Comparison of ENCODE assay signal across 23 cellular contexts in genomic region chr2:221451836-221452774, GRCh38.
DNase-seq lines count a peak whose midpoint lies in the region; ATAC-seq and TF ChIP-seq lines count a peak whose summit lies in the region.
"Had no signal": no experiment of that assay in that cellular context is flagged by ENCODE, and none has a peak within 500 bp of the region (broad histone marks: within the 10 kb centered on the region; RNA-seq: fewer than 3 reads in every experiment).

No MANE protein-coding gene starts in this region.

- no peak overlapping the region for H2AFZ ChIP-seq in Karpas-422 (ENCODE audit: low read length)
- H2AFZ ChIP-seq: GM23338 had no signal

- H3K9me3 Mint-ChIP-seq in mesothelial cell of epicardium: no peaks in the 10 kb centered on the region
- H3K9me3 Mint-ChIP-seq in activated CD4-positive, alpha-beta memory T cell treated with anti-CD3 and anti-CD28 coated beads, Interleukin-2, amount 10 ng/mL, durations not matched to agents 7 days and 5 days: no peaks in the 10 kb centered on the region
- H3K9me3 Mint-ChIP-seq: CD4-positive, alpha-beta T cell; H9 had no signal

- H3K36me3 ChIP-seq in HEK293 (ENCODE audit: control insufficient read depth in 2 of 2, insufficient read depth in 1 of 2, low read length in 2 of 2): peaks cover 7 to 29% of the 10 kb centered on the region in 2 experiments; a peak in 2 of 3 replicates
- H3K36me3 ChIP-seq in Karpas-422 (ENCODE audit: insufficient read depth, low read length): no peaks in the 10 kb centered on the region
- H3K36me3 ChIP-seq: BLaER1 treated with 17β-estradiol and CSF1 and Interleukin-3, amounts not matched to agents 10 nM and 100 nM had no signal

- no peak overlapping the region for H3K27ac ChIP-seq in HEK293 (ENCODE audit: extremely low read depth, low read depth, low read length)
- no peak overlapping the region for H3K27ac ChIP-seq in Karpas-422 (ENCODE audit: low read length)
- H3K27ac ChIP-seq: BLaER1 treated with 17β-estradiol and CSF1 and Interleukin-3, amounts not matched to agents 10 nM and 100 nM; Peyer's patch had no signal

- H3K4me1 Mint-ChIP-seq in T-helper 17 cell (peaks cover 5% of the 10 kb centered on the region), mesothelial cell of epicardium (peaks cover 21% of the 10 kb centered on the region)
- no peaks in the 10 kb centered on the region for H3K4me1 Mint-ChIP-seq in activated CD4-positive, alpha-beta memory T cell treated with anti-CD3 and anti-CD28 coated beads, Interleukin-2, amount 10 ng/mL, durations not matched to agents 7 days and 5 days

- ATAC-seq in T-helper 17 cell: no peak
- ATAC-seq in HG03432 (IDR thresholded peaks at IDR 0.05; ENCODE audit: unreplicated experiment): no peak
- ATAC-seq: GM23338 had no signal

- CTCF ChIA-PET in HEK293 (lab: Yijun Ruan, JAX): no interaction called here
- CTCF ChIA-PET in activated CD4-positive, alpha-beta memory T cell treated with anti-CD3 and anti-CD28 coated beads, Interleukin-2, amount 10 ng/mL, durations not matched to agents 7 days and 5 days (lab: Charles Lee): no interaction called here

- TF ChIP-seq CTCF in HEK293 (tag by site-specific recombination; IDR thresholded peaks at IDR 0.05) (no peak), mesothelial cell of epicardium (IDR thresholded peaks at IDR 0.05; ENCODE audit: unreplicated experiment) (no peak)

- H4K20me1 ChIP-seq in Karpas-422 (ENCODE audit: insufficient read depth, low read depth, low read length): no peaks in the 10 kb centered on the region
- H4K20me1 ChIP-seq: BLaER1 treated with 17β-estradiol and CSF1 and Interleukin-3, amounts not matched to agents 10 nM and 100 nM had no signal

- no peaks in the 10 kb centered on the region for H3K27me3 Mint-ChIP-seq in T-helper 17 cell
- peaks cover 2% of the 10 kb centered on the region for H3K27me3 Mint-ChIP-seq in mesothelial cell of epicardium (ENCODE audit: low read depth)
- no peaks in the 10 kb centered on the region for H3K27me3 Mint-ChIP-seq in activated CD4-positive, alpha-beta memory T cell treated with anti-CD3 and anti-CD28 coated beads, Interleukin-2, amount 10 ng/mL, durations not matched to agents 7 days and 5 days
- H3K27me3 Mint-ChIP-seq: CD4-positive, alpha-beta T cell had no signal

- no peak overlapping the region for H3K4me2 ChIP-seq in Karpas-422 (ENCODE audit: low read depth, low read length, poor library complexity, severe bottlenecking)
- H3K4me2 ChIP-seq: GM23338 had no signal

- H3K27ac Mint-ChIP-seq in T-helper 17 cell: no peak overlapping the region
- peak overlapping the region; percentile 12 for H3K27ac Mint-ChIP-seq in mesothelial cell of epicardium
- no peak overlapping the region for H3K27ac Mint-ChIP-seq in activated CD4-positive, alpha-beta memory T cell treated with anti-CD3 and anti-CD28 coated beads, Interleukin-2, amount 10 ng/mL, durations not matched to agents 7 days and 5 days
- H3K27ac Mint-ChIP-seq: CD4-positive, alpha-beta T cell; GM23338 had no signal

- DNase-seq in Karpas-422: peak; percentile 41
- no peak for DNase-seq in T-helper 17 cell
- DNase-seq in mesothelial cell of epicardium (ENCODE audit: low spot score in 2 of 2, unreplicated experiment in 2 of 2): no peak
- no peak for DNase-seq in activated CD4-positive, alpha-beta memory T cell treated with anti-CD3 and anti-CD28 coated beads, Interleukin-2, amount 10 ng/mL, durations not matched to agents 7 days and 5 days
- no peak for DNase-seq in NCI-H187 treated with DMSO at 0.1 percent for 48 hours (lab: John Stamatoyannopoulos, UW)
- DNase-seq in HUDEP-2 (lab: John Stamatoyannopoulos, UW; ENCODE audit: unreplicated experiment in 76 of 76): no peak
- DNase-seq: CD4-positive, alpha-beta T cell; DMS53; H9; MV-4-11; NCI-H1105; NCI-H146; NCI-H2029; NCI-H446; NCI-H524 treated with DMSO at 0.1 percent for 48 hours; NCI-H774; Peyer's patch; SHP77 treated with DMSO at 0.1 percent for 48 hours; T-helper 1 cell had no signal

- POLR2A ChIA-PET in HEK293 (lab: Yijun Ruan, JAX): no interaction called here
- POLR2A ChIA-PET in activated CD4-positive, alpha-beta memory T cell treated with anti-CD3 and anti-CD28 coated beads, Interleukin-2, amount 10 ng/mL, durations not matched to agents 7 days and 5 days (lab: Charles Lee): no interaction called here

- no peaks in the 10 kb centered on the region for H3K9me2 ChIP-seq in Karpas-422 (replicated peaks; ENCODE audit: insufficient read depth, low read length)

- H3K4me3 Mint-ChIP-seq in T-helper 17 cell (peak overlapping the region; percentile 47), mesothelial cell of epicardium (no peak overlapping the region)
- H3K4me3 Mint-ChIP-seq in activated CD4-positive, alpha-beta memory T cell treated with anti-CD3 and anti-CD28 coated beads, Interleukin-2, amount 10 ng/mL, durations not matched to agents 7 days and 5 days: no peak overlapping the region
- H3K4me3 Mint-ChIP-seq: CD4-positive, alpha-beta T cell; GM23338; H9 had no signal

- peaks cover 6% of the 10 kb centered on the region for H3K36me3 Mint-ChIP-seq in T-helper 17 cell (ENCODE audit: low read depth)
- H3K36me3 Mint-ChIP-seq in mesothelial cell of epicardium: peaks cover 10% of the 10 kb centered on the region
- peaks cover 8% of the 10 kb centered on the region for H3K36me3 Mint-ChIP-seq in activated CD4-positive, alpha-beta memory T cell treated with anti-CD3 and anti-CD28 coated beads, Interleukin-2, amount 10 ng/mL, durations not matched to agents 7 days and 5 days (ENCODE audit: low read depth)

- H3K27me3 ChIP-seq in Karpas-422 (ENCODE audit: low read length): no peaks in the 10 kb centered on the region
- H3K27me3 ChIP-seq: BLaER1 treated with 17β-estradiol and CSF1 and Interleukin-3, amounts not matched to agents 10 nM and 100 nM; Peyer's patch had no signal

- H3K4me3 ChIP-seq in HEK293 (ENCODE audit: low read depth, low read length): no peak overlapping the region
- no peak overlapping the region for H3K4me3 ChIP-seq in Karpas-422 (ENCODE audit: low read length)
- H3K4me3 ChIP-seq: BLaER1 treated with 17β-estradiol and CSF1 and Interleukin-3, amounts not matched to agents 10 nM and 100 nM; GM23338; Peyer's patch had no signal

- H3K79me2 ChIP-seq in Karpas-422 (ENCODE audit: low read length): no peaks in the 10 kb centered on the region

- H3K9ac ChIP-seq in Karpas-422 (ENCODE audit: low read length): no peak overlapping the region
- H3K9ac ChIP-seq: BLaER1 treated with 17β-estradiol and CSF1 and Interleukin-3, amounts not matched to agents 10 nM and 100 nM had no signal

- peaks cover 10% of the 10 kb centered on the region for H3K4me1 ChIP-seq in HEK293 (ENCODE audit: control insufficient read depth, insufficient read depth, low read length)
- H3K4me1 ChIP-seq in Karpas-422 (ENCODE audit: low read length): no peaks in the 10 kb centered on the region
- H3K4me1 ChIP-seq: Peyer's patch had no signal

- H3K9me3 ChIP-seq in HEK293 (ENCODE audit: control insufficient read depth, insufficient read depth, low read depth, low read length): no peaks in the 10 kb centered on the region
- no peaks in the 10 kb centered on the region for H3K9me3 ChIP-seq in Karpas-422 (ENCODE audit: low read length)
- H3K9me3 ChIP-seq in T-helper 17 cell (ENCODE audit: control insufficient read depth, low read length, poor library complexity, severe bottlenecking): no peaks in the 10 kb centered on the region
- H3K9me3 ChIP-seq: BLaER1 treated with 17β-estradiol and CSF1 and Interleukin-3, amounts not matched to agents 10 nM and 100 nM; Peyer's patch had no signal

TF ChIP-seq in HEK293, 187 proteins besides CTCF, POLR2A, EP300 and RAD21 (continues in another document):
- TF ChIP-seq, protein P1, sequence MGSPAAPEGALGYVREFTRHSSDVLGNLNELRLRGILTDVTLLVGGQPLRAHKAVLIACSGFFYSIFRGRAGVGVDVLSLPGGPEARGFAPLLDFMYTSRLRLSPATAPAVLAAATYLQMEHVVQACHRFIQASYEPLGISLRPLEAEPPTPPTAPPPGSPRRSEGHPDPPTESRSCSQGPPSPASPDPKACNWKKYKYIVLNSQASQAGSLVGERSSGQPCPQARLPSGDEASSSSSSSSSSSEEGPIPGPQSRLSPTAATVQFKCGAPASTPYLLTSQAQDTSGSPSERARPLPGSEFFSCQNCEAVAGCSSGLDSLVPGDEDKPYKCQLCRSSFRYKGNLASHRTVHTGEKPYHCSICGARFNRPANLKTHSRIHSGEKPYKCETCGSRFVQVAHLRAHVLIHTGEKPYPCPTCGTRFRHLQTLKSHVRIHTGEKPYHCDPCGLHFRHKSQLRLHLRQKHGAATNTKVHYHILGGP (tag by site-specific recombination; IDR thresholded peaks at IDR 0.05): no peak
- no peak for TF ChIP-seq ZBTB8A (tag by site-specific recombination; IDR thresholded peaks at IDR 0.05)
- no peak for TF ChIP-seq ZNF48 (tag by site-specific recombination; IDR thresholded peaks at IDR 0.05)
- TF ChIP-seq ZBTB7A (tag by site-specific recombination; IDR thresholded peaks at IDR 0.05; ENCODE audit: low read depth): no peak
- TF ChIP-seq ZNF302 (tag by site-specific recombination; IDR thresholded peaks at IDR 0.05; ENCODE audit: low read depth): no peak
- no peak for TF ChIP-seq ZNF174 (tag by site-specific recombination; IDR thresholded peaks at IDR 0.05)
- no peak for TF ChIP-seq ZNF239 (tag by site-specific recombination; IDR thresholded peaks at IDR 0.05)
- TF ChIP-seq SCRT2 (tag by site-specific recombination; IDR thresholded peaks at IDR 0.05): peak; percentile 77
- TF ChIP-seq ZNF624 (tag by site-specific recombination; IDR thresholded peaks at IDR 0.05): no peak
- 0 out of 2 replicates have a peak, but pooled peaks have one; percentile 27 for TF ChIP-seq SCRT1 (tag by site-specific recombination; IDR thresholded peaks at IDR 0.05; ENCODE audit: borderline replicate concordance)
- TF ChIP-seq ZNF677 (tag by site-specific recombination; IDR thresholded peaks at IDR 0.05): no peak
- TF ChIP-seq RBAK (tag by site-specific recombination; IDR thresholded peaks at IDR 0.05): no peak
- TF ChIP-seq SP3 (tag by site-specific recombination; IDR thresholded peaks at IDR 0.05): no peak
